In the genomic region with DNA sequence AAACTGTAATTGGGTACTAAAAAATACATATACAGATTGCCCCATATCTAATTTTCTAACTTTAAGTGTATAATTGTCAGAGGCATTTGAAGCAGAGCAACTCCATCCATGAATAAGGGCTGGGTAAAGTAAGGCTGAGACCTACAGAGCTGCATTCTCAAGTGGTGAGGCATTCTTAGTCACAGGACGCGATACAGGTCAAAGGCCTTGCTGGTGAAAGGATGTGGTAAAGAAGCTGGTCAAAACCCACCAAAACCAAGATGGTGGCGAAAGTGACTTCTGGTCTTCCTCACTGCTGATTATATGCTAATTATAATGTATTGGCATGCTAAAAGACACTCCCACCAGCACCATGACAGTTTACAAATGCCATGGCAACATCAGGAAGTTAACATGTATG, we compare ENCODE assay signal across 1 cellular context.
TF ChIP-seq lines count a peak whose summit lies in the region.

No MANE protein-coding gene starts in this region.

TF ChIP-seq in GM12878, 131 proteins besides CTCF, POLR2A, EP300 and RAD21 (continued from another document):
- TF ChIP-seq, protein P1, sequence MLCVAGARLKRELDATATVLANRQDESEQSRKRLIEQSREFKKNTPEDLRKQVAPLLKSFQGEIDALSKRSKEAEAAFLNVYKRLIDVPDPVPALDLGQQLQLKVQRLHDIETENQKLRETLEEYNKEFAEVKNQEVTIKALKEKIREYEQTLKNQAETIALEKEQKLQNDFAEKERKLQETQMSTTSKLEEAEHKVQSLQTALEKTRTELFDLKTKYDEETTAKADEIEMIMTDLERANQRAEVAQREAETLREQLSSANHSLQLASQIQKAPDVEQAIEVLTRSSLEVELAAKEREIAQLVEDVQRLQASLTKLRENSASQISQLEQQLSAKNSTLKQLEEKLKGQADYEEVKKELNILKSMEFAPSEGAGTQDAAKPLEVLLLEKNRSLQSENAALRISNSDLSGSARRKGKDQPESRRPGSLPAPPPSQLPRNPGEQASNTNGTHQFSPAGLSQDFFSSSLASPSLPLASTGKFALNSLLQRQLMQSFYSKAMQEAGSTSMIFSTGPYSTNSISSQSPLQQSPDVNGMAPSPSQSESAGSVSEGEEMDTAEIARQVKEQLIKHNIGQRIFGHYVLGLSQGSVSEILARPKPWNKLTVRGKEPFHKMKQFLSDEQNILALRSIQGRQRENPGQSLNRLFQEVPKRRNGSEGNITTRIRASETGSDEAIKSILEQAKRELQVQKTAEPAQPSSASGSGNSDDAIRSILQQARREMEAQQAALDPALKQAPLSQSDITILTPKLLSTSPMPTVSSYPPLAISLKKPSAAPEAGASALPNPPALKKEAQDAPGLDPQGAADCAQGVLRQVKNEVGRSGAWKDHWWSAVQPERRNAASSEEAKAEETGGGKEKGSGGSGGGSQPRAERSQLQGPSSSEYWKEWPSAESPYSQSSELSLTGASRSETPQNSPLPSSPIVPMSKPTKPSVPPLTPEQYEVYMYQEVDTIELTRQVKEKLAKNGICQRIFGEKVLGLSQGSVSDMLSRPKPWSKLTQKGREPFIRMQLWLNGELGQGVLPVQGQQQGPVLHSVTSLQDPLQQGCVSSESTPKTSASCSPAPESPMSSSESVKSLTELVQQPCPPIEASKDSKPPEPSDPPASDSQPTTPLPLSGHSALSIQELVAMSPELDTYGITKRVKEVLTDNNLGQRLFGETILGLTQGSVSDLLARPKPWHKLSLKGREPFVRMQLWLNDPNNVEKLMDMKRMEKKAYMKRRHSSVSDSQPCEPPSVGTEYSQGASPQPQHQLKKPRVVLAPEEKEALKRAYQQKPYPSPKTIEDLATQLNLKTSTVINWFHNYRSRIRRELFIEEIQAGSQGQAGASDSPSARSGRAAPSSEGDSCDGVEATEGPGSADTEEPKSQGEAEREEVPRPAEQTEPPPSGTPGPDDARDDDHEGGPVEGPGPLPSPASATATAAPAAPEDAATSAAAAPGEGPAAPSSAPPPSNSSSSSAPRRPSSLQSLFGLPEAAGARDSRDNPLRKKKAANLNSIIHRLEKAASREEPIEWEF (IDR thresholded peaks at IDR 0.05; ENCODE audit: insufficient replicate concordance, low read depth, low read length) = no peak
- no peak; the same call in 1 of the 2 replicates for TF ChIP-seq NR2F1 (conservative IDR thresholded peaks at IDR 0.05)
- no peak for TF ChIP-seq ZSCAN29 (IDR thresholded peaks at IDR 0.05)
- no peak for TF ChIP-seq ZNF217 (IDR thresholded peaks at IDR 0.05)
- no peak for TF ChIP-seq ZNF592 (IDR thresholded peaks at IDR 0.05)
- TF ChIP-seq ZNF622 (IDR thresholded peaks at IDR 0.05) = no peak
- no peak for TF ChIP-seq E4F1 (IDR thresholded peaks at IDR 0.05; ENCODE audit: borderline replicate concordance, partially characterized antibody)
